Comparison of ENCODE assay signal across 23 cellular contexts in the genomic region with DNA sequence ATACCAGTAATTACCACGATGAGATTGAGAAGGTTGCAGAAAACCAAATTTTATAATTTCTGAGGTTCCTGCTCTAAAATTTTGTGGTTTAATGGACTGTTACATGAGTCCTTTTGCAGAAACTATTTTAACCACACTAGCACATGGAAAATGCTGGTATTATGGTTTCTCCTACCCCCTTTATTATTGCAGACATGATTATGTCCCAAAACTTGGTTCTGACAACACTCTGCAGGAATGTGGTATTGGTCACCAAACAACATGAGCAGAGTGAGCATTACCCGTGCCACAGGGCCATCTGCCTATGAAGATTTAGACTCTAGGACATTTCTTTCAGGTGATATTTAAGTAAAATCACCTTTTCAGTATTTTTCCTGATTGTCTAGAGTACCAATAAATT. TPM values are rescaled to one million over a fixed set of nuclear protein-coding genes. Genes with fewer than 3 reads are reported as not detected.
DNase-seq lines count a peak whose midpoint lies in the region; ATAC-seq and TF ChIP-seq lines count a peak whose summit lies in the region.
"Had no signal": no experiment of that assay in that cellular context is flagged by ENCODE, and none has a peak within 500 bp of the region (broad histone marks: within the 10 kb centered on the region; RNA-seq: fewer than 3 reads in every experiment).

No MANE protein-coding gene starts in this region.

- no peak for TF ChIP-seq POLR2A in NB4 (IDR thresholded peaks at IDR 0.05; ENCODE audit: extremely low read depth, insufficient read length)

- H3K36me3 ChIP-seq in smooth muscle cell (ENCODE audit: low read depth) (no peaks in the 10 kb centered on the region), PC-9 (ENCODE audit: low read depth) (no peaks in the 10 kb centered on the region)
- H3K36me3 ChIP-seq: thyroid gland had no signal

- H3K27ac ChIP-seq in smooth muscle cell (ENCODE audit: low read depth): peak overlapping the region; percentile 61
- no peak overlapping the region for H3K27ac ChIP-seq in PC-9
- H3K27ac ChIP-seq: thyroid gland had no signal

- no peak overlapping the region for H3K27ac Mint-ChIP-seq in natural killer cell treated with Interleukin-12 subunit alpha and Interleukin-12 subunit beta and Interleukin-15 and Interleukin-18, amount 100 ng/mL, for 72 hours
- H3K27ac Mint-ChIP-seq: brain; stimulated activated memory B cell treated with anti-CD40 and anti-IgM and Interleukin-4, amounts not matched to agents 10 μg/mL and 1 μg/mL and 100 μg/mL, for 72 hours had no signal

- no peak overlapping the region for H2AFZ ChIP-seq in smooth muscle cell (ENCODE audit: low read depth)
- H2AFZ ChIP-seq in PC-9: no peak overlapping the region

- H3K9me3 Mint-ChIP-seq in natural killer cell treated with Interleukin-12 subunit alpha and Interleukin-12 subunit beta and Interleukin-15 and Interleukin-18, amount 100 ng/mL, for 72 hours: no peaks in the 10 kb centered on the region
- H3K9me3 Mint-ChIP-seq: neural crest cell had no signal

- BruUV-seq in PC-9 (replicated peaks; lab: Mats Ljungman, UMichigan): no TSS peak

- H3K79me2 ChIP-seq in smooth muscle cell (ENCODE audit: low read depth) (no peaks in the 10 kb centered on the region), PC-9 (ENCODE audit: low read depth) (no peaks in the 10 kb centered on the region)

- no peak for ATAC-seq in HG03378 (IDR thresholded peaks at IDR 0.05; ENCODE audit: unreplicated experiment)
- no peak for ATAC-seq in natural killer cell treated with Interleukin-12 subunit alpha and Interleukin-12 subunit beta and Interleukin-15 and Interleukin-18, amount 100 ng/mL, for 72 hours
- ATAC-seq: Panc1; stimulated activated memory B cell treated with anti-CD40 and anti-IgM and Interleukin-4, amounts not matched to agents 10 μg/mL and 1 μg/mL and 100 μg/mL, for 72 hours had no signal

- H3K27me3 Mint-ChIP-seq in natural killer cell treated with Interleukin-12 subunit alpha and Interleukin-12 subunit beta and Interleukin-15 and Interleukin-18, amount 100 ng/mL, for 72 hours: no peaks in the 10 kb centered on the region
- H3K27me3 Mint-ChIP-seq: brain; stimulated activated memory B cell treated with anti-CD40 and anti-IgM and Interleukin-4, amounts not matched to agents 10 μg/mL and 1 μg/mL and 100 μg/mL, for 72 hours had no signal

- CTCF ChIA-PET in PC-9 (lab: Charles Lee): no interaction called here

- H3K36me3 Mint-ChIP-seq in natural killer cell treated with Interleukin-12 subunit alpha and Interleukin-12 subunit beta and Interleukin-15 and Interleukin-18, amount 100 ng/mL, for 72 hours: peaks cover under 1% of the 10 kb centered on the region
- H3K36me3 Mint-ChIP-seq: brain; CD14-positive monocyte; stimulated activated memory B cell treated with anti-CD40 and anti-IgM and Interleukin-4, amounts not matched to agents 10 μg/mL and 1 μg/mL and 100 μg/mL, for 72 hours had no signal

- H3K27me3 ChIP-seq in smooth muscle cell (ENCODE audit: low read depth) (no peaks in the 10 kb centered on the region), PC-9 (ENCODE audit: insufficient read depth, low read depth) (no peaks in the 10 kb centered on the region)
- H3K27me3 ChIP-seq: thyroid gland had no signal

- TF ChIP-seq CTCF in NB4 (IDR thresholded peaks at IDR 0.05; ENCODE audit: low read depth, low read length) (no peak), smooth muscle cell (IDR thresholded peaks at IDR 0.05; ENCODE audit: borderline replicate concordance, insufficient read depth, poor library complexity, severe bottlenecking) (no peak), PC-9 (conservative IDR thresholded peaks at IDR 0.05) (no peak)

- H3K4me3 ChIP-seq in NB4 (ENCODE audit: low read depth, low read length): no peak overlapping the region
- no peak overlapping the region for H3K4me3 ChIP-seq in smooth muscle cell
- no peak overlapping the region for H3K4me3 ChIP-seq in PC-9
- H3K4me3 ChIP-seq: thyroid gland had no signal

- intact Hi-C loops in PC-9 (cut with micrococcal nuclease; ENCODE audit: unreplicated experiment): no loop called here

- peak; percentile 43 for DNase-seq in GM04504 (ENCODE audit: low read depth)
- peak; percentile 20 for DNase-seq in NB4 (ENCODE audit: low read depth)
- peak; percentile 88 for DNase-seq in fibroblast of peridontal ligament (ENCODE audit: extremely low read depth)
- DNase-seq in smooth muscle cell (lab: John Stamatoyannopoulos, UW; ENCODE audit: unreplicated experiment): no peak
- no peak for DNase-seq in PC-9
- DNase-seq in natural killer cell treated with Interleukin-12 subunit alpha and Interleukin-12 subunit beta and Interleukin-15 and Interleukin-18, amount 100 ng/mL, for 72 hours (ENCODE audit: low spot score): no peak
- DNase-seq: activated CD4-positive, alpha-beta T cell treated with anti-CD3 and anti-CD28 coated beads for 4 hours; activated naive CD4-positive, alpha-beta T cell; dermis blood vessel endothelial cell; DMS153; hippocampal formation; kidney; mesendoderm; NCI-H1092 treated with DMSO at 0.1 percent for 48 hours; NCI-H526 treated with DMSO at 0.1 percent for 48 hours; thyroid gland had no signal

- H3F3A ChIP-seq in smooth muscle cell (ENCODE audit: low read depth) (no peaks in the 10 kb centered on the region), PC-9 (ENCODE audit: insufficient read depth, low read depth) (no peaks in the 10 kb centered on the region)

- no peaks in the 10 kb centered on the region for H3K9me2 ChIP-seq in PC-9 (ENCODE audit: insufficient read depth)

- H3K4me1 ChIP-seq in smooth muscle cell (ENCODE audit: low read depth) (peaks cover 11% of the 10 kb centered on the region), PC-9 (replicated peaks; ENCODE audit: insufficient read depth) (no peaks in the 10 kb centered on the region)

- 38% methylated on average over 2 of the region's 2 CpGs for WGBS in smooth muscle cell (ENCODE audit: low lambda C conversion rate)

- H3K4me2 ChIP-seq in smooth muscle cell (peak overlapping the region; percentile 24), PC-9 (no peak overlapping the region)

- H3K9me3 ChIP-seq in smooth muscle cell (replicated peaks; ENCODE audit: low read depth) (no peaks in the 10 kb centered on the region), PC-9 (ENCODE audit: insufficient read depth, low read depth) (peaks cover 4% of the 10 kb centered on the region; the same call in 1 of the 2 replicates)
- H3K9me3 ChIP-seq: thyroid gland had no signal

- POLR2A ChIA-PET in PC-9 (lab: Charles Lee; ENCODE audit: unreplicated experiment): no interaction called here

- no peaks in the 10 kb centered on the region for H4K20me1 ChIP-seq in smooth muscle cell (ENCODE audit: low read depth)
- no peaks in the 10 kb centered on the region for H4K20me1 ChIP-seq in PC-9 (ENCODE audit: insufficient read depth)

- H3K4me1 Mint-ChIP-seq in natural killer cell treated with Interleukin-12 subunit alpha and Interleukin-12 subunit beta and Interleukin-15 and Interleukin-18, amount 100 ng/mL, for 72 hours (ENCODE audit: low read depth in 2 of 2): peaks cover 0 to 4% of the 10 kb centered on the region in 2 donors

- no peak overlapping the region for H3K4me3 Mint-ChIP-seq in natural killer cell treated with Interleukin-12 subunit alpha and Interleukin-12 subunit beta and Interleukin-15 and Interleukin-18, amount 100 ng/mL, for 72 hours
- H3K4me3 Mint-ChIP-seq: brain; neural crest cell; stimulated activated memory B cell treated with anti-CD40 and anti-IgM and Interleukin-4, amounts not matched to agents 10 μg/mL and 1 μg/mL and 100 μg/mL, for 72 hours had no signal

- no peak overlapping the region for H3K9ac ChIP-seq in smooth muscle cell (ENCODE audit: low read depth)

RNA-seq across cellular contexts. Expression of a gene that starts 2.8 kb away (rescaled TPM):
- total RNA-seq in smooth muscle cell (0.27 and 0.85 TPM in 2 replicates), PC-9 (2021) (1.9 and 3.1 TPM in 2 replicates)
- 0.37 and 0.50 TPM in 2 replicates for polyA plus RNA-seq in smooth muscle cell
- not detected for total RNA-seq in natural killer cell treated with Interleukin-12 subunit alpha and Interleukin-12 subunit beta and Interleukin-15 and Interleukin-18, amount 100 ng/mL, for 72 hours
- total RNA-seq: dermis blood vessel endothelial cell, neural crest cell had no signal

RNA-seq across cellular contexts. Expression of a gene that starts 56.2 kb away (rescaled TPM):
- total RNA-seq in smooth muscle cell (17.0 and 42.9 TPM in 2 replicates), PC-9 (2021) (not detected in 2 replicates)
- 9.1 and 30.0 TPM in 2 replicates for polyA plus RNA-seq in smooth muscle cell
- total RNA-seq in natural killer cell treated with Interleukin-12 subunit alpha and Interleukin-12 subunit beta and Interleukin-15 and Interleukin-18, amount 100 ng/mL, for 72 hours: not detected
- total RNA-seq: dermis blood vessel endothelial cell, neural crest cell, renal cortical epithelial cell had no signal
- polyA plus RNA-seq: CD14-positive monocyte had no signal

Comparison
In these comparisons a context has a peak if more than half of its experiments do, and no peak if none do; other contexts are left out.
1. DNase-seq: peak in GM04504 (single experiment), NB4 (single experiment) and fibroblast of peridontal ligament (single experiment); none in smooth muscle cell (single experiment), PC-9 (0 of 2) and natural killer cell treated with Interleukin-12 subunit alpha and Interleukin-12 subunit beta and Interleukin-15 and Interleukin-18, amount 100 ng/mL, for 72 hours (single experiment).
2. RNA of a gene that starts 56.2 kb away (total RNA-seq): 17.0 to 42.9 TPM in smooth muscle cell; not detected in PC-9 and not detected in natural killer cell treated with Interleukin-12 subunit alpha and Interleukin-12 subunit beta and Interleukin-15 and Interleukin-18, amount 100 ng/mL, for 72 hours; every median in the first group is over 10 times any median in the second.